In genomic region chrX:40145670-40146470, GRCh38 we compare ENCODE assay signal across 8 cellular contexts.
A peak's percentile ranks its signal among the peaks of the same experiment; 100 is the strongest.
DNase-seq lines count a peak whose midpoint lies in the region; ATAC-seq lines count a peak whose summit lies in the region.

No MANE protein-coding gene starts in this region.

- peaks cover 90% of the 10 kb centered on the region for H3K27me3 ChIP-seq in iPS-18a (ENCODE audit: control insufficient read depth, insufficient read depth, low read length)

- no peak overlapping the region for H3K27ac ChIP-seq in iPS-18a (ENCODE audit: low read length)

- no peaks in the 10 kb centered on the region for H3K9me3 Mint-ChIP-seq in activated naive CD4-positive, alpha-beta T cell treated with anti-CD3 and anti-CD28 coated beads, Interleukin-2, amount 50 U/mL, for 24 hours
- no peaks in the 10 kb centered on the region for H3K9me3 Mint-ChIP-seq in stimulated activated effector memory CD8-positive, alpha-beta T cell treated with anti-CD3 and anti-CD28 coated beads, Interleukin-12 subunit alpha, Interleukin-12 subunit beta, amount 100 ng/mL, for 72 hours

- peak overlapping the region; percentile 65 for H3K4me3 ChIP-seq in iPS-18a (ENCODE audit: low read length)

- no peak overlapping the region for H3K27ac Mint-ChIP-seq in activated naive CD4-positive, alpha-beta T cell treated with anti-CD3 and anti-CD28 coated beads, Interleukin-2, amount 50 U/mL, for 24 hours
- H3K27ac Mint-ChIP-seq in stimulated activated effector memory CD8-positive, alpha-beta T cell treated with anti-CD3 and anti-CD28 coated beads, Interleukin-12 subunit alpha, Interleukin-12 subunit beta, amount 100 ng/mL, for 72 hours = no peak overlapping the region

- no peaks in the 10 kb centered on the region for H3K27me3 Mint-ChIP-seq in activated naive CD4-positive, alpha-beta T cell treated with anti-CD3 and anti-CD28 coated beads, Interleukin-2, amount 50 U/mL, for 24 hours

- peak overlapping the region; percentile 49 for H3K4me3 Mint-ChIP-seq in activated naive CD4-positive, alpha-beta T cell treated with anti-CD3 and anti-CD28 coated beads, Interleukin-2, amount 50 U/mL, for 24 hours
- peak overlapping the region; percentile 46 for H3K4me3 Mint-ChIP-seq in stimulated activated effector memory CD8-positive, alpha-beta T cell treated with anti-CD3 and anti-CD28 coated beads, Interleukin-12 subunit alpha, Interleukin-12 subunit beta, amount 100 ng/mL, for 72 hours

- ATAC-seq in stimulated activated effector memory CD8-positive, alpha-beta T cell treated with anti-CD3 and anti-CD28 coated beads, Interleukin-12 subunit alpha, Interleukin-12 subunit beta, amount 100 ng/mL, for 72 hours = no peak

- H3K4me1 Mint-ChIP-seq in activated naive CD4-positive, alpha-beta T cell treated with anti-CD3 and anti-CD28 coated beads, Interleukin-2, amount 50 U/mL, for 24 hours = peaks cover 7% of the 10 kb centered on the region
- H3K4me1 Mint-ChIP-seq in stimulated activated effector memory CD8-positive, alpha-beta T cell treated with anti-CD3 and anti-CD28 coated beads, Interleukin-12 subunit alpha, Interleukin-12 subunit beta, amount 100 ng/mL, for 72 hours = peaks cover 10% of the 10 kb centered on the region

- no peaks in the 10 kb centered on the region for H3K9me3 ChIP-seq in iPS-18a (ENCODE audit: control insufficient read depth, low read depth, low read length)

- peak overlapping the region; percentile 63 for H3K9ac ChIP-seq in iPS-18a (ENCODE audit: low read length)

- H3K4me1 ChIP-seq in iPS-18a (ENCODE audit: control insufficient read depth, low read depth, low read length) = peaks cover 73% of the 10 kb centered on the region

- DNase-seq in DMS53 (lab: John Stamatoyannopoulos, UW) (peak; percentile 58), DMS53 treated with DMSO at 0.1 percent for 48 hours (lab: John Stamatoyannopoulos, UW; ENCODE audit: unreplicated experiment) (no peak), iPS-NIHi7 (ENCODE audit: extremely low spot score) (no peak), RKO (ENCODE audit: low spot score) (no peak)
- DNase-seq in stimulated activated effector memory CD8-positive, alpha-beta T cell treated with anti-CD3 and anti-CD28 coated beads, Interleukin-12 subunit alpha, Interleukin-12 subunit beta, amount 100 ng/mL, for 72 hours (ENCODE audit: low spot score in 2 of 2) = no peak
- no peak for DNase-seq in activated CD4-positive, CD25-positive, alpha-beta regulatory T cell (lab: John Stamatoyannopoulos, UW)

- H3K36me3 Mint-ChIP-seq in activated naive CD4-positive, alpha-beta T cell treated with anti-CD3 and anti-CD28 coated beads, Interleukin-2, amount 50 U/mL, for 24 hours = no peaks in the 10 kb centered on the region
- H3K36me3 Mint-ChIP-seq in stimulated activated effector memory CD8-positive, alpha-beta T cell treated with anti-CD3 and anti-CD28 coated beads, Interleukin-12 subunit alpha, Interleukin-12 subunit beta, amount 100 ng/mL, for 72 hours = no peaks in the 10 kb centered on the region

- H3K36me3 ChIP-seq in iPS-18a (ENCODE audit: control insufficient read depth, low read depth, low read length) = no peaks in the 10 kb centered on the region
